Comparison of ENCODE assay signal across 21 cellular contexts in genomic region chr21:26546698-26547097, GRCh38. TPM values are rescaled to one million over a fixed set of nuclear protein-coding genes. Genes with fewer than 3 reads are reported as not detected.
DNase-seq lines count a peak whose midpoint lies in the region; ATAC-seq, FAIRE-seq and TF ChIP-seq lines count a peak whose summit lies in the region.
"Had no signal": no experiment of that assay in that cellular context is flagged by ENCODE, and none has a peak within 500 bp of the region (broad histone marks: within the 10 kb centered on the region; RNA-seq: fewer than 3 reads in every experiment).

No MANE protein-coding gene starts in this region.

- peak in 1 of 2 donors; percentile 13 for TF ChIP-seq RAD21 in liver (IDR thresholded peaks at IDR 0.05)
- TF ChIP-seq RAD21 in HepG2 (CRISPR knock-in tag; IDR thresholded peaks at IDR 0.05): no peak

- H3K9ac ChIP-seq in liver (ENCODE audit: low read depth in 1 of 2, low read length in 2 of 2): no peak overlapping the region
- H3K9ac ChIP-seq in HepG2 (ENCODE audit: insufficient read depth, low read depth, low read length): no peak overlapping the region

- no peak overlapping the region for H3K4me2 ChIP-seq in HepG2 (ENCODE audit: low read depth, low read length)
- H3K4me2 ChIP-seq: A549 had no signal

- H3K4me3 ChIP-seq in liver (ENCODE audit: low read depth in 1 of 3, low read length in 3 of 3) (no peak overlapping the region), HepG2 (replicated peaks in 1 of 3; ENCODE audit: insufficient read depth in 1 of 3, low read depth in 2 of 3, low read length in 3 of 3) (no peak overlapping the region), neutrophil (ENCODE audit: low read depth in 1 of 2, low read length in 1 of 2) (peak overlapping the region; percentile 5 to 19)
- H3K4me3 ChIP-seq: A549, GM12878 had no signal

- no peak for TF ChIP-seq EP300 in HepG2 (IDR thresholded peaks at IDR 0.05; ENCODE audit: low read depth in 2 of 2, low read length in 2 of 2)
- no peak for TF ChIP-seq EP300 in HepG2 (CRISPR knock-in tag; IDR thresholded peaks at IDR 0.05; ENCODE audit: borderline replicate concordance)

- peak overlapping the region in 1 of 2 donors; percentile 42 for H3K27ac ChIP-seq in liver (ENCODE audit: low read depth in 1 of 2, low read length in 2 of 2)
- no peak overlapping the region for H3K27ac ChIP-seq in HepG2 (ENCODE audit: extremely low read length, insufficient read depth, low read length)
- H3K27ac ChIP-seq in neutrophil: peak overlapping the region; percentile 55
- H3K27ac ChIP-seq: A549, VCaP had no signal

- CTCF ChIA-PET in HepG2 (lab: Yijun Ruan, JAX; ENCODE audit: low intra/inter-chr PET ratio, low total read pairs): no interaction called here

- no peaks in the 10 kb centered on the region for H3K79me2 ChIP-seq in HepG2 (ENCODE audit: insufficient read depth, low read length)

- POLR2A ChIA-PET in HepG2 (lab: Yijun Ruan, JAX): no interaction called here

- no peak for TF ChIP-seq POLR2A in HepG2 (IDR thresholded peaks at IDR 0.05; ENCODE audit: insufficient read depth in 1 of 2, low read depth in 2 of 2, low read length in 2 of 2)

- FAIRE-seq in HepG2 (lab: Jason Lieb, UNC): no peak
- FAIRE-seq: A549, GM12878, small intestine had no signal

- H3K36me3 ChIP-seq in liver (ENCODE audit: control insufficient read depth in 4 of 4, insufficient read depth in 3 of 4, low read depth in 1 of 4, low read length in 3 of 4) (no peaks in the 10 kb centered on the region), HepG2 (replicated peaks in 1 of 2; ENCODE audit: control insufficient read depth in 1 of 2, insufficient read depth in 2 of 2, low read length in 2 of 2) (no peaks in the 10 kb centered on the region), neutrophil (no peaks in the 10 kb centered on the region)

- H2AFZ ChIP-seq in HepG2 (ENCODE audit: low read length): no peak overlapping the region

- DNase-seq in HepG2 (ENCODE audit: low spot score) (no peak), cardiac septum (ENCODE audit: low spot score) (peak; percentile 82), SK-N-DZ (ENCODE audit: low spot score) (no peak), activated gamma-delta T cell treated with Interleukin-2 at 50 U/mL for 16 hours (no peak), retina (no peak)
- DNase-seq: activated effector memory CD4-positive, alpha-beta T cell treated with anti-CD3 and anti-CD28 coated beads, Interleukin-2, amount 50 U/mL, for 16 hours; cortex of kidney; KG1; mesenchymal stem cell; NCI-H1417 treated with DMSO at 0.1 percent for 48 hours; NCI-H226; PC-3; small intestine had no signal

- ATAC-seq in HepG2: no peak
- no peak for ATAC-seq in GM18909 (IDR thresholded peaks at IDR 0.05; ENCODE audit: poor library complexity, unreplicated experiment)
- ATAC-seq: A549, GM12878, PC-3 had no signal

- H3K27me3 ChIP-seq in liver (ENCODE audit: control insufficient read depth in 4 of 4, insufficient read depth in 4 of 4, low read length in 3 of 4): no peaks in the 10 kb centered on the region
- no peaks in the 10 kb centered on the region for H3K27me3 ChIP-seq in HepG2 (ENCODE audit: control insufficient read depth in 1 of 2, insufficient read depth in 2 of 2, low read length in 2 of 2)
- no peaks in the 10 kb centered on the region for H3K27me3 ChIP-seq in neutrophil

- no peaks in the 10 kb centered on the region for H3K9me3 ChIP-seq in liver (ENCODE audit: control insufficient read depth in 4 of 4, low read length in 3 of 4)
- peaks cover 62% of the 10 kb centered on the region for H3K9me3 ChIP-seq in HepG2 (ENCODE audit: low read length)
- H3K9me3 ChIP-seq in neutrophil: no peaks in the 10 kb centered on the region
- H3K9me3 ChIP-seq: A549 had no signal

- in situ Hi-C loops in HepG2 (cut with HindIII; ENCODE audit: extremely low pct_ligation_motif_present, low pct_unique_long_range_greater_than_20kb): no loop called here

- no TSS peak for BruUV-seq in HepG2 (replicated peaks; lab: Mats Ljungman, UMichigan)

- no peak for TF ChIP-seq CTCF in liver (IDR thresholded peaks at IDR 0.05; ENCODE audit: low read depth, low read length, missing input control)
- TF ChIP-seq CTCF in HepG2 (CRISPR knock-in tag; IDR thresholded peaks at IDR 0.05): no peak
- no peak for TF ChIP-seq CTCF in neutrophil (IDR thresholded peaks at IDR 0.05)

- H4K20me1 ChIP-seq in HepG2 (ENCODE audit: insufficient read depth, low read length): no peaks in the 10 kb centered on the region

- H3K4me1 ChIP-seq in liver (ENCODE audit: control insufficient read depth in 4 of 4, insufficient read depth in 4 of 4, low read length in 3 of 4) (no peaks in the 10 kb centered on the region), HepG2 (ENCODE audit: insufficient read depth, low read length) (no peaks in the 10 kb centered on the region), neutrophil (ENCODE audit: control insufficient read depth in 1 of 2, insufficient read depth in 1 of 2, low read depth in 1 of 2, low read length in 1 of 2) (peaks cover 14 to 16% of the 10 kb centered on the region in 2 experiments)
- H3K4me1 ChIP-seq: A549 had no signal

- WGBS in liver: 68% methylated on average over 8 of the region's 8 CpGs
- WGBS in HepG2 (ENCODE audit: low lambda C conversion rate): 8% methylated on average over 8 of the region's 8 CpGs

- intact Hi-C loops in HepG2 (cut with micrococcal nuclease; ENCODE audit: unreplicated experiment) (loop anchor here (1.0 kb wide), 1 partner anchor 16 kb away; no protein-coding TSS in a partner anchor), cardiac septum (cut with DNase I) (loop anchor here (2.0 kb wide), 1 partner anchor 24 kb away; no protein-coding TSS in a partner anchor)

TF ChIP-seq in liver, 16 proteins besides CTCF, POLR2A, EP300 and RAD21 (continues in another document):
- TF ChIP-seq HNF4G (IDR thresholded peaks at IDR 0.05) (no peak), JUND (IDR thresholded peaks at IDR 0.05) (no peak), NR2F2 (IDR thresholded peaks at IDR 0.05) (peak; percentile 79), FOXA2 (IDR thresholded peaks at IDR 0.05) (no peak)
- TF ChIP-seq, protein P1, sequence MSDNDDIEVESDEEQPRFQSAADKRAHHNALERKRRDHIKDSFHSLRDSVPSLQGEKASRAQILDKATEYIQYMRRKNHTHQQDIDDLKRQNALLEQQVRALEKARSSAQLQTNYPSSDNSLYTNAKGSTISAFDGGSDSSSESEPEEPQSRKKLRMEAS (IDR thresholded peaks at IDR 0.05): peak; percentile 12

TF ChIP-seq in HepG2, 621 proteins besides CTCF, POLR2A, EP300 and RAD21:
- TF ChIP-seq TFDP2 (CRISPR knock-in tag; IDR thresholded peaks at IDR 0.05): no peak
TF ChIP-seq in HepG2: peak in this region for 0.

RNA-seq across cellular contexts. Expression of gene CYYR1, which starts 26.4 kb away (rescaled TPM):
- 1 to 10 TPM; 1.9 to 2.4 TPM for total RNA-seq in liver
- polyA plus RNA-seq in liver: 1 to 10 TPM; 2.0 to 3.4 TPM
- not detected in 2 replicates for total RNA-seq in HepG2 (2016; rRNA removed; fragmentation: Illumina TruSeq; extraction: Trizol)
- not detected in 2 replicates for total RNA-seq in HepG2 (2016; cell fraction: cytosol; rRNA removed; fragmentation: Illumina TruSeq; extraction: Trizol; ENCODE audit: low read depth)
- total RNA-seq in HepG2 (2016; cell fraction: insoluble cytoplasmic fraction; rRNA removed; fragmentation: Illumina TruSeq; extraction: Trizol): not detected in 2 replicates
- total RNA-seq in HepG2 (2016; cell fraction: membrane; rRNA removed; fragmentation: Illumina TruSeq; extraction: Trizol): not detected in 2 replicates
- not detected in 2 replicates for total RNA-seq in HepG2 (2016; cell fraction: nucleus; rRNA removed; fragmentation: Illumina TruSeq; extraction: Trizol)
- not detected in 2 replicates for polyA plus RNA-seq in HepG2 (2011; rRNA removed)
- not detected in 2 replicates for polyA plus RNA-seq in HepG2 (2011; cell fraction: cytosol; rRNA removed)
- polyA plus RNA-seq in HepG2 (2011; cell fraction: nucleus; rRNA removed): not detected in 2 replicates
- not detected in 2 replicates for polyA plus RNA-seq in HepG2 (2012)
- not detected in 2 replicates for polyA plus RNA-seq in HepG2 (2016; cell fraction: cytosol; fragmentation: Illumina TruSeq; extraction: Trizol; ENCODE audit: low read depth)
- polyA plus RNA-seq in HepG2 (2016; cell fraction: insoluble cytoplasmic fraction; fragmentation: Illumina TruSeq; extraction: Trizol; ENCODE audit: low read depth): not detected in 2 replicates
- not detected in 2 replicates for polyA plus RNA-seq in HepG2 (2016; cell fraction: membrane; fragmentation: Illumina TruSeq; extraction: Trizol; ENCODE audit: low read depth)
- polyA plus RNA-seq in HepG2 (2016; cell fraction: nucleus; fragmentation: Illumina TruSeq; extraction: Trizol; ENCODE audit: insufficient read depth, low read depth): not detected in 2 replicates
- not detected in 2 replicates for polyA minus RNA-seq in HepG2 (2011; rRNA and poly(A)+ RNA removed; ENCODE audit: low replicate concordance)
- not detected in 2 replicates for polyA minus RNA-seq in HepG2 (2011; cell fraction: cytosol; rRNA and poly(A)+ RNA removed)
- not detected in 2 replicates for polyA minus RNA-seq in HepG2 (2011; cell fraction: nucleus; rRNA and poly(A)+ RNA removed)
- 13.8 TPM for total RNA-seq in cardiac septum
- 0.15 TPM in 1 of 2 replicates, not detected in the other for polyA plus RNA-seq in SK-N-DZ (2014; cell fraction: cytosol; rRNA removed)
- polyA plus RNA-seq in SK-N-DZ (2014; cell fraction: nucleus; rRNA removed): 0.21 TPM in 1 of 2 replicates, not detected in the other
- total RNA-seq: activated CD8-positive, alpha-beta memory T cell treated with anti-CD3 and anti-CD28 coated beads for 36 hours; H4; PC-3 had no signal
- polyA plus RNA-seq: A549 had no signal

Comparison
In these comparisons a context has a peak if more than half of its experiments do, and no peak if none do; other contexts are left out.
1. H3K4me3 ChIP-seq: peak in neutrophil (2 of 2); none in liver (0 of 3) and HepG2 (0 of 3).